21 cellular contexts compared by ENCODE assay signal in genomic region chr2:57711991-57712390, GRCh38.
"Had no signal": no experiment of that assay in that cellular context is flagged by ENCODE, and none has a peak within 500 bp of the region (broad histone marks: within the 10 kb centered on the region; RNA-seq: fewer than 3 reads in every experiment).

No MANE protein-coding gene starts in this region.

- DNase-seq: activated B cell treated with CpG ODN at 0.5 μM for 24 hours; activated CD4-positive, alpha-beta memory T cell treated with anti-CD3 and anti-CD28 coated beads for 36 hours; activated CD4-positive, alpha-beta T cell treated with anti-CD3 and anti-CD28 coated beads for 4 hours; activated CD8-positive, alpha-beta memory T cell treated with anti-CD3 and anti-CD28 coated beads, Interleukin-2, amount 10 ng/mL, durations not matched to agents 7 days and 5 days; amniotic stem cell; effector CD8-positive, alpha-beta T cell; left cardiac atrium; mesendoderm; naive thymus-derived CD4-positive, alpha-beta T cell; ovary; right lobe of liver; small intestine; stimulated activated CD4-positive, alpha-beta T cell treated with anti-CD3 and anti-CD28 coated beads, Interleukin-4, amount 100 ng/mL, for 1 hour; stomach; trophoblast cell had no signal

- H3K4me2 ChIP-seq: hepatocyte had no signal

- H3K4me3 ChIP-seq: cardiac muscle cell, esophagus muscularis mucosa, hepatocyte, ovary, right lobe of liver, stomach, vagina had no signal

- H3K36me3 ChIP-seq: cardiac muscle cell, esophagus muscularis mucosa, ovary, right lobe of liver, stomach, vagina had no signal

- H3K27ac ChIP-seq: cardiac muscle cell, esophagus muscularis mucosa, hepatocyte, ovary, right lobe of liver, stomach, vagina had no signal

- H3K27me3 ChIP-seq: cardiac muscle cell, esophagus muscularis mucosa, hepatocyte, ovary, right lobe of liver, stomach, vagina had no signal

- H3K9me3 ChIP-seq: esophagus muscularis mucosa, ovary, right lobe of liver, stomach, vagina had no signal

- H2AFZ ChIP-seq: hepatocyte had no signal

- H3K4me1 ChIP-seq: esophagus muscularis mucosa, right lobe of liver, stomach, vagina had no signal

- FAIRE-seq: endothelial cell of umbilical vein, islet of Langerhans, small intestine had no signal
